Comparison of ENCODE assay signal across 10 cellular contexts in genomic region chr17:7481275-7481674, GRCh38. TPM values are rescaled to one million over a fixed set of nuclear protein-coding genes. Genes with fewer than 3 reads are reported as not detected.
DNase-seq lines count a peak whose midpoint lies in the region; ATAC-seq and TF ChIP-seq lines count a peak whose summit lies in the region.
"Not testable (repeated sequence)": the region's sequence is repeated elsewhere in the genome, so short reads cannot be mapped to it uniquely, and the experiment has no call there.
"Had no signal": no experiment of that assay in that cellular context is flagged by ENCODE, and none has a peak within 500 bp of the region (broad histone marks: within the 10 kb centered on the region; RNA-seq: fewer than 3 reads in every experiment).

Gene SLC35G6 (plus strand): TSS chr17:7481446. CDS start chr17:7481517, 71 bp downstream.

- H3K27ac Mint-ChIP-seq in Calu3 (ENCODE audit: unreplicated experiment) = peak within 1 kb of the TSS; percentile 76
- peak within 1 kb of the TSS; percentile 99 for H3K27ac Mint-ChIP-seq in activated CD8-positive, alpha-beta T cell treated with anti-CD3 and anti-CD28 coated beads, Interleukin-2, amount 10 ng/mL, durations not matched to agents 7 days and 5 days

- H3K27me3 ChIP-seq in breast epithelium; cardiac muscle cell; muscle layer of colon (ENCODE audit: control insufficient read depth in 1 of 2, insufficient read depth in 2 of 2, low read length in 2 of 2); gastrocnemius medialis; upper lobe of right lung: not testable (repeated sequence)

- in situ Hi-C loops in gastrocnemius medialis (cut with MboI; ENCODE audit: low sequenced_read_pairs in 4 of 4) = not testable (repeated sequence)

- BruUV-seq in Calu3 (replicated peaks; lab: Mats Ljungman, UMichigan); OCI-LY7 (replicated peaks; lab: Mats Ljungman, UMichigan): not testable (repeated sequence)

- H3K9me3 Mint-ChIP-seq in Calu3 (ENCODE audit: low read depth, unreplicated experiment); activated CD8-positive, alpha-beta T cell treated with anti-CD3 and anti-CD28 coated beads, Interleukin-2, amount 10 ng/mL, durations not matched to agents 7 days and 5 days (ENCODE audit: insufficient read depth): not testable (repeated sequence)

- peak within 1 kb of the TSS; percentile 95 for H3K9ac ChIP-seq in muscle layer of colon (ENCODE audit: low read length)

- not testable (repeated sequence) for DNase-seq in Calu3; OCI-LY7 (ENCODE audit: low spot score); activated CD8-positive, alpha-beta T cell treated with anti-CD3 and anti-CD28 coated beads, Interleukin-2, amount 10 ng/mL, durations not matched to agents 7 days and 5 days; breast epithelium (ENCODE audit: low spot score in 2 of 2); cardiac muscle cell (ENCODE audit: low read depth in 1 of 2, low spot score in 1 of 2); gastrocnemius medialis; upper lobe of right lung

- peak within 1 kb of the TSS; percentile 74 for H3K4me3 Mint-ChIP-seq in Calu3 (ENCODE audit: low read depth, unreplicated experiment)
- H3K4me3 Mint-ChIP-seq in activated CD8-positive, alpha-beta T cell treated with anti-CD3 and anti-CD28 coated beads, Interleukin-2, amount 10 ng/mL, durations not matched to agents 7 days and 5 days = peak within 1 kb of the TSS; percentile 94

- peak within 1 kb of the TSS; percentile 76; the same call in 1 of the 2 replicates for H3K4me2 ChIP-seq in OCI-LY7 (ENCODE audit: low read length)

- H3K79me2 ChIP-seq in OCI-LY7 (ENCODE audit: insufficient read depth, low read depth, low read length) = peaks cover 15% of the 10 kb centered on the region

- not testable (repeated sequence) for H3K36me3 ChIP-seq in OCI-LY7 (ENCODE audit: insufficient read depth, low read length); breast epithelium; cardiac muscle cell; muscle layer of colon (ENCODE audit: insufficient read depth, low read length); gastrocnemius medialis; upper lobe of right lung

- H4K20me1 ChIP-seq in OCI-LY7 (ENCODE audit: insufficient read depth, low read length) = not testable (repeated sequence)

- POLR2A ChIA-PET in OCI-LY7 (lab: Charles Lee) = not testable (repeated sequence)
- POLR2A ChIA-PET in activated CD8-positive, alpha-beta T cell treated with anti-CD3 and anti-CD28 coated beads, Interleukin-2, amount 10 ng/mL, durations not matched to agents 7 days and 5 days (lab: Charles Lee) = interaction anchor here (0.6 to 5.6 kb wide), 3 partner anchors 27 to 692 kb away, joined by 3 to 36 read pairs (median 22); partner anchors contain the start of gene TMEM102

- H3K4me3 ChIP-seq in OCI-LY7 (ENCODE audit: low read depth, low read length, poor library complexity, severe bottlenecking); cardiac muscle cell: not testable (repeated sequence)
- H3K4me3 ChIP-seq in breast epithelium (peak within 1 kb of the TSS in 2 of 3 donors; percentile 99 to 100), muscle layer of colon (ENCODE audit: low read depth in 1 of 2, low read length in 2 of 2) (peak within 1 kb of the TSS in 1 of 2 donors; percentile 90), gastrocnemius medialis (peak within 1 kb of the TSS in 3 of 4 donors; percentile 80 to 99 (median 93)), upper lobe of right lung (peak within 1 kb of the TSS; percentile 90)

- TF ChIP-seq POLR2A in breast epithelium (IDR thresholded peaks at IDR 0.05); gastrocnemius medialis (IDR thresholded peaks at IDR 0.05): not testable (repeated sequence)

- TF ChIP-seq CTCF in Calu3 (IDR thresholded peaks at IDR 0.05; ENCODE audit: unreplicated experiment); OCI-LY7 (conservative IDR thresholded peaks at IDR 0.05; ENCODE audit: low read length); breast epithelium (IDR thresholded peaks at IDR 0.05); cardiac muscle cell (IDR thresholded peaks at IDR 0.05; ENCODE audit: low read depth, low read length); gastrocnemius medialis (IDR thresholded peaks at IDR 0.05 in 4 of 5, conservative IDR thresholded peaks at IDR 0.05 in 1 of 5); upper lobe of right lung (IDR thresholded peaks at IDR 0.05): not testable (repeated sequence)

- ATAC-seq in activated CD8-positive, alpha-beta T cell treated with anti-CD3 and anti-CD28 coated beads, Interleukin-2, amount 10 ng/mL, durations not matched to agents 7 days and 5 days; gastrocnemius medialis; upper lobe of right lung: not testable (repeated sequence)

- peaks cover 66% of the 10 kb centered on the region for H3K36me3 Mint-ChIP-seq in Calu3 (ENCODE audit: insufficient read depth, unreplicated experiment)
- H3K36me3 Mint-ChIP-seq in activated CD8-positive, alpha-beta T cell treated with anti-CD3 and anti-CD28 coated beads, Interleukin-2, amount 10 ng/mL, durations not matched to agents 7 days and 5 days (ENCODE audit: low read depth) = peaks cover 28% of the 10 kb centered on the region

- not testable (repeated sequence) for H2AFZ ChIP-seq in OCI-LY7 (ENCODE audit: low read length)

- not testable (repeated sequence) for H3K27ac ChIP-seq in OCI-LY7 (ENCODE audit: low read depth, low read length, poor library complexity, severe bottlenecking)
- H3K27ac ChIP-seq in breast epithelium = peak within 1 kb of the TSS; percentile 100
- H3K27ac ChIP-seq in cardiac muscle cell = peak within 1 kb of the TSS; percentile 98
- H3K27ac ChIP-seq in muscle layer of colon (ENCODE audit: low read depth, low read length) = peak within 1 kb of the TSS; percentile 94
- peak within 1 kb of the TSS; percentile 100 for H3K27ac ChIP-seq in gastrocnemius medialis
- peak within 1 kb of the TSS; percentile 99 for H3K27ac ChIP-seq in upper lobe of right lung

- peaks cover 51% of the 10 kb centered on the region for H3K4me1 Mint-ChIP-seq in Calu3 (ENCODE audit: low read depth, unreplicated experiment)
- H3K4me1 Mint-ChIP-seq in activated CD8-positive, alpha-beta T cell treated with anti-CD3 and anti-CD28 coated beads, Interleukin-2, amount 10 ng/mL, durations not matched to agents 7 days and 5 days (ENCODE audit: low read depth) = peaks cover 64% of the 10 kb centered on the region

- not testable (repeated sequence) for H3K27me3 Mint-ChIP-seq in Calu3 (ENCODE audit: unreplicated experiment); activated CD8-positive, alpha-beta T cell treated with anti-CD3 and anti-CD28 coated beads, Interleukin-2, amount 10 ng/mL, durations not matched to agents 7 days and 5 days (ENCODE audit: low read depth)

- intact Hi-C loops in Calu3 (cut with micrococcal nuclease; ENCODE audit: unreplicated experiment); upper lobe of right lung (cut with DNase I): not testable (repeated sequence)
- intact Hi-C loops in OCI-LY7 (cut with micrococcal nuclease; ENCODE audit: unreplicated experiment) (loop anchor here (5.0 kb wide), 3 partner anchors 229 to 361 kb away; partner anchors contain the start of genes CTDNEP1, ELP5 and PHF23), breast epithelium (cut with DNase I; ENCODE audit: low total_unique reads) (loop anchor here (10.0 kb wide), 1 partner anchor 46 kb away; the partner anchor contains the start of genes FGF11 and TMEM102), gastrocnemius medialis (cut with DNase I; ENCODE audit: low total_unique reads) (loop anchor here (5.0 to 10.0 kb wide), 2 partner anchors 456 to 829 kb away; partner anchors contain the start of genes BCL6B, C17orf100 and MED31)

- H3K4me1 ChIP-seq in OCI-LY7 (ENCODE audit: insufficient read depth, low read length, poor library complexity, severe bottlenecking) (peaks cover 20% of the 10 kb centered on the region), breast epithelium (peaks cover 6 to 19% of the 10 kb centered on the region in 2 donors), cardiac muscle cell (ENCODE audit: low read depth) (peaks cover 36% of the 10 kb centered on the region), muscle layer of colon (ENCODE audit: insufficient read depth, low read length) (peaks cover 37% of the 10 kb centered on the region), gastrocnemius medialis (peaks cover 46 to 69% of the 10 kb centered on the region in 2 donors), upper lobe of right lung (peaks cover 32% of the 10 kb centered on the region)

- not testable (repeated sequence) for H3K9me2 ChIP-seq in OCI-LY7 (ENCODE audit: insufficient read depth, low read length)

- not testable (repeated sequence) for H3K9me3 ChIP-seq in OCI-LY7 (ENCODE audit: low read length); breast epithelium; cardiac muscle cell (ENCODE audit: low read depth); muscle layer of colon (ENCODE audit: low read length); gastrocnemius medialis; upper lobe of right lung

- CTCF ChIA-PET in Calu3 (lab: Charles Lee); OCI-LY7 (lab: Charles Lee; ENCODE audit: unreplicated experiment): not testable (repeated sequence)
- CTCF ChIA-PET in activated CD8-positive, alpha-beta T cell treated with anti-CD3 and anti-CD28 coated beads, Interleukin-2, amount 10 ng/mL, durations not matched to agents 7 days and 5 days (lab: Charles Lee) = interaction anchor here (1.2 to 7.9 kb wide), 4 partner anchors 10 to 206 kb away, joined by 3 to 78 read pairs (median 6); partner anchors contain the start of genes FGF11, TMEM102 and TP53

RNA-seq across cellular contexts. Expression of gene SLC35G6, which starts in this region (rescaled TPM):
- total RNA-seq in Calu3 (2022) (not detected in 2 replicates), OCI-LY7 (2022) (not detected in 2 replicates), breast epithelium (not detected), cardiac muscle cell (not detected in 2 replicates), gastrocnemius medialis (not detected), upper lobe of right lung (not detected)
- not detected in 2 replicates for total RNA-seq in OCI-LY7 (2014; rRNA removed; shearing (Covaris generic))
- not detected for total RNA-seq in activated CD8-positive, alpha-beta T cell treated with anti-CD3 and anti-CD28 coated beads, Interleukin-2, amount 10 ng/mL, durations not matched to agents 7 days and 5 days
- polyA plus RNA-seq in cardiac muscle cell = 0.10 and 1.9 TPM in 2 replicates
- total RNA-seq: H7, mucosa of gallbladder had no signal
